ENCODE assay signal across 35 cellular contexts in the genomic region with DNA sequence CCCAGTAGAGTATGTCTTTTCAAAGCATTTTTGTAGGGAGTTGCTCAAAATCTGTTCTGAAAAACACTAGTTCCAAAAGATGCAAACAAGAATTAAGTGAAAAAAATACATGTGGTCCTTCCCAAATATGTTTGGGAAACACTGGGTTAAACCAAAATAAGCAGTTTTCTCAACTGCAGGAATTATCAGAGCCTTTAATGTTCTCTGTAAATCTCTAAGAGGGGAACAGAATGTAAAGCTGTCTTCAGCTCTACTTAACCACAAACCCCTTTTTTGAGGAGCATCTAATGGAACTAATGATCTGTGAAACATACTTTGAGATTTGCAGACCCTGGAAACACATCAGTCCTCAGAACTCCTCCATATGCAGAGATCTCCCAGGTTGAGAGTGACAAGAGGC. TPM values are rescaled to one million over a fixed set of nuclear protein-coding genes. Genes with fewer than 3 reads are reported as not detected.
"Had no signal": no experiment of that assay in that cellular context is flagged by ENCODE, and none has a peak within 500 bp of the region (broad histone marks: within the 10 kb centered on the region; RNA-seq: fewer than 3 reads in every experiment).

No MANE protein-coding gene starts in this region.

- ATAC-seq: activated CD4-positive, alpha-beta T cell treated with anti-CD3 and anti-CD28 coated beads for 36 hours; activated CD8-positive, alpha-beta memory T cell treated with anti-CD3 and anti-CD28 coated beads, Interleukin-2, amount 10 ng/mL, durations not matched to agents 7 days and 5 days; activated CD8-positive, alpha-beta T cell treated with anti-CD3 and anti-CD28 coated beads, Interleukin-2, amount 10 ng/mL, durations not matched to agents 7 days and 5 days; activated naive CD8-positive, alpha-beta T cell treated with anti-CD3 and anti-CD28 coated beads, Interleukin-2, amount 50 U/mL, for 24 hours; body of pancreas; gastroesophageal sphincter had no signal

- H3K36me3 ChIP-seq: adrenal gland, esophagus squamous epithelium, gastroesophageal sphincter had no signal

- H3K4me3 ChIP-seq: adrenal gland, body of pancreas, esophagus squamous epithelium, gastroesophageal sphincter had no signal

- H3K27ac ChIP-seq: epithelial cell of prostate had no signal

- H3K4me1 ChIP-seq: body of pancreas, esophagus squamous epithelium, gastroesophageal sphincter had no signal

- H3K9me3 ChIP-seq: adrenal gland, body of pancreas, esophagus squamous epithelium, gastroesophageal sphincter had no signal

- FAIRE-seq: colon, endometrium had no signal

- H3K27me3 ChIP-seq: adrenal gland, body of pancreas, esophagus squamous epithelium, gastroesophageal sphincter had no signal

- DNase-seq: activated CD4-positive, alpha-beta memory T cell treated with anti-CD3 and anti-CD28 coated beads for 36 hours; activated CD4-positive, alpha-beta T cell treated with anti-CD3 and anti-CD28 coated beads for 36 hours; activated CD4-positive, CD25-positive, alpha-beta regulatory T cell; activated CD4-positive, CD25-positive, alpha-beta regulatory T cell treated with anti-CD3 and anti-CD28 coated beads, Interleukin-2, amount 50 U/mL, for 72 hours; activated CD8-positive, alpha-beta memory T cell treated with anti-CD3 and anti-CD28 coated beads, Interleukin-2, amount 10 ng/mL, durations not matched to agents 7 days and 5 days; activated CD8-positive, alpha-beta memory T cell treated with anti-CD3 and anti-CD28 coated beads, Interleukin-2, amount 50 U/mL, for 4 hours; activated CD8-positive, alpha-beta T cell treated with anti-CD3 and anti-CD28 coated beads, Interleukin-2, amount 10 ng/mL, durations not matched to agents 7 days and 5 days; activated effector memory CD4-positive, alpha-beta T cell treated with anti-CD3 and anti-CD28 coated beads, Interleukin-2, amount 50 U/mL, for 16 hours; activated naive CD4-positive, alpha-beta T cell treated with anti-CD3 and anti-CD28 coated beads for 36 hours; activated naive CD8-positive, alpha-beta T cell treated with anti-CD3 and anti-CD28 coated beads for 36 hours; activated naive CD8-positive, alpha-beta T cell treated with anti-CD3 and anti-CD28 coated beads, Interleukin-2, amount 50 U/mL, for 24 hours; activated T-cell treated with anti-CD3 and anti-CD28 coated beads, Interleukin-2, amount 50 U/mL, for 1 hour; activated T-cell treated with anti-CD3 and anti-CD28 coated beads, Interleukin-2, amount 50 U/mL, for 48 hours; adrenal gland; amygdala; aorta; body of pancreas; caudate nucleus; cortex of kidney; effector CD8-positive, alpha-beta T cell; esophagus squamous epithelium; foreskin melanocyte; T-helper 2 cell had no signal

RNA-seq across cellular contexts. Expression of gene AQP9, which starts 9.9 kb away (rescaled TPM):
- total RNA-seq: activated CD8-positive, alpha-beta memory T cell treated with anti-CD3 and anti-CD28 coated beads, Interleukin-2, amount 10 ng/mL, durations not matched to agents 7 days and 5 days; activated CD8-positive, alpha-beta T cell treated with anti-CD3 and anti-CD28 coated beads, Interleukin-2, amount 10 ng/mL, durations not matched to agents 7 days and 5 days; activated naive CD4-positive, alpha-beta T cell treated with anti-CD3 and anti-CD28 coated beads for 36 hours; activated naive CD8-positive, alpha-beta T cell treated with anti-CD3 and anti-CD28 coated beads for 36 hours; activated T-helper 1 cell treated with anti-CD3 and anti-CD28 coated beads, Interleukin-12 subunit alpha, Interleukin-12 subunit beta, Interleukin-2, Interleukin-4 antibody, amounts not matched to agents 30 ng/mL and 10 ng/mL and 1 ng/mL, durations not matched to agents 14 hours and 24 hours and 36 hours; chondrocyte; dermis microvascular lymphatic vessel endothelial cell; endothelial cell of umbilical vein; fibroblast of lung; fibroblast of villous mesenchyme; glomerular endothelial cell; T-helper 1 cell treated with Interleukin-12 subunit alpha and Interleukin-12 subunit beta and Interleukin-4 antibody, amounts not matched to agents 30 ng/mL and 1 ng/mL, for 36 hours had no signal
- polyA plus RNA-seq: endothelial cell of umbilical vein, fibroblast of lung had no signal
